In the genomic region with DNA sequence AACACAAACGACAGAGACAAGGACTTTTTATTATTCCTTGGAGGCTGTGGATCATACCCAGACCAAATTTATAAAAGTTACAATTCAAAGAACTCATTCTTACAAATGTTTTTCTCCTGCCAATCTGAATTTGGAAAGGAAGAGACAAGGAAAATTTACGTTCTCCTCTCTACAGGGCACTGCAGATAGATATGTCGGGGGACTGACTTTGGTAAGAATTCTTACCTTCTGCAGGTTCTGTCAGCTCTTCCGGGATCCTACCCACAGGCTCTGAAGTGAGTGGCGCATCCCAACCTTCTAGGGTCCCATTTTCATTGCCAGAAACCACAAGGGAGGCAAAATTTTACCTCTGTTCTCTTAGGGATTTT, we compare ENCODE assay signal across 9 cellular contexts. TPM values are rescaled to one million over a fixed set of nuclear protein-coding genes. Genes with fewer than 3 reads are reported as not detected.
DNase-seq lines count a peak whose midpoint lies in the region; ATAC-seq, FAIRE-seq and TF ChIP-seq lines count a peak whose summit lies in the region.
"Had no signal": no experiment of that assay in that cellular context is flagged by ENCODE, and none has a peak within 500 bp of the region (broad histone marks: within the 10 kb centered on the region; RNA-seq: fewer than 3 reads in every experiment).

No MANE protein-coding gene starts in this region.

- POLR2A ChIA-PET in CD8-positive, alpha-beta memory T cell (lab: Charles Lee) = interaction anchor here (0.6 to 2.0 kb wide), 9 partner anchors 39 to 326 kb away, joined by 3 to 22 read pairs (median 5); partner anchors contain the start of genes PEX12, SLFN11 and SLFN5

- peaks cover 1 to 32% (median 6%) of the 10 kb centered on the region in 3 donors for H3K36me3 Mint-ChIP-seq in CD8-positive, alpha-beta memory T cell
- H3K36me3 Mint-ChIP-seq in brain = no peaks in the 10 kb centered on the region

- H3K36me3 ChIP-seq in CD8-positive, alpha-beta memory T cell (ENCODE audit: insufficient read depth, low read length) = no peaks in the 10 kb centered on the region
- H3K36me3 ChIP-seq in KMS-11 (ENCODE audit: insufficient read depth) (no peaks in the 10 kb centered on the region), parathyroid adenoma (ENCODE audit: control insufficient read depth, insufficient read depth, low read length) (no peaks in the 10 kb centered on the region)

- no peak for DNase-seq in CD8-positive, alpha-beta memory T cell
- DNase-seq in GM03348 (ENCODE audit: low spot score) (no peak), frontal cortex (ENCODE audit: low spot score in 2 of 2) (no peak)

- 0 out of 2 replicates have a peak overlapping the region, but pooled peaks have one; percentile 30 for H2AFZ ChIP-seq in KMS-11 (ENCODE audit: low read depth)
- peak overlapping the region; percentile 50 for H2AFZ ChIP-seq in parathyroid adenoma

- ATAC-seq in HG03442 (IDR thresholded peaks at IDR 0.05; ENCODE audit: unreplicated experiment) = no peak
- no peak for ATAC-seq in HG03439 (IDR thresholded peaks at IDR 0.05; ENCODE audit: unreplicated experiment)

- H3K9me3 Mint-ChIP-seq in CD8-positive, alpha-beta memory T cell = no peaks in the 10 kb centered on the region
- H3K9me3 Mint-ChIP-seq in brain = no peaks in the 10 kb centered on the region

- no peaks in the 10 kb centered on the region for H3K27me3 ChIP-seq in CD8-positive, alpha-beta memory T cell (ENCODE audit: insufficient read depth, low read length, poor library complexity, severe bottlenecking)
- H3K27me3 ChIP-seq in KMS-11 (ENCODE audit: insufficient read depth, low read depth) (no peaks in the 10 kb centered on the region), parathyroid adenoma (ENCODE audit: control insufficient read depth, insufficient read depth, low read length) (no peaks in the 10 kb centered on the region)

- H3K79me2 ChIP-seq in KMS-11 (ENCODE audit: insufficient read depth, low read depth) (no peaks in the 10 kb centered on the region), parathyroid adenoma (no peaks in the 10 kb centered on the region)

- TF ChIP-seq CTCF in KMS-11 (conservative IDR thresholded peaks at IDR 0.05; ENCODE audit: low read depth, low read length) (no peak; the same call in none of the 2 replicates), brain (conservative IDR thresholded peaks at IDR 0.05) (peak; percentile 48), parathyroid adenoma (IDR thresholded peaks at IDR 0.05) (no peak)

- no peaks in the 10 kb centered on the region for H3K9me3 ChIP-seq in CD8-positive, alpha-beta memory T cell (ENCODE audit: low read length)
- H3K9me3 ChIP-seq in parathyroid adenoma (ENCODE audit: control insufficient read depth, low read length) = no peaks in the 10 kb centered on the region

- CTCF ChIA-PET in CD8-positive, alpha-beta memory T cell (lab: Charles Lee) = interaction anchor here (0.6 to 13.3 kb wide), 24 partner anchors 18 to 372 kb away, joined by 3 to 167 read pairs (median 6); partner anchors contain the start of genes AP2B1, PEX12, SLFN13 and SLFN5

- H3K27ac ChIP-seq in CD8-positive, alpha-beta memory T cell (ENCODE audit: low read depth, low read length) = peak overlapping the region; percentile 44
- H3K27ac ChIP-seq in KMS-11 (no peak overlapping the region), parathyroid adenoma (no peak overlapping the region)

- H3K27me3 Mint-ChIP-seq in CD8-positive, alpha-beta memory T cell = no peaks in the 10 kb centered on the region
- H3K27me3 Mint-ChIP-seq in brain = peaks cover 31% of the 10 kb centered on the region

- FAIRE-seq in frontal cortex (lab: Jason Lieb, UNC) = no peak

- no peak overlapping the region for H3K9ac ChIP-seq in KMS-11
- no peak overlapping the region for H3K9ac ChIP-seq in parathyroid adenoma

- no peak overlapping the region for H3K4me2 ChIP-seq in KMS-11
- H3K4me2 ChIP-seq in parathyroid adenoma (ENCODE audit: low read length) = no peak overlapping the region

- peaks cover 39% of the 10 kb centered on the region for H3K4me1 ChIP-seq in CD8-positive, alpha-beta memory T cell (ENCODE audit: insufficient read depth, low read length)
- peaks cover 30% of the 10 kb centered on the region for H3K4me1 ChIP-seq in KMS-11 (ENCODE audit: low read depth, poor library complexity, severe bottlenecking)
- H3K4me1 ChIP-seq in parathyroid adenoma = no peaks in the 10 kb centered on the region

- peaks cover 43 to 60% (median 53%) of the 10 kb centered on the region in 3 donors for H3K4me1 Mint-ChIP-seq in CD8-positive, alpha-beta memory T cell
- no peaks in the 10 kb centered on the region for H3K4me1 Mint-ChIP-seq in brain

- peak overlapping the region; percentile 85 to 95 (median 91) for H3K4me3 Mint-ChIP-seq in CD8-positive, alpha-beta memory T cell
- peak overlapping the region in 1 of 5 experiments; percentile 32 for H3K4me3 Mint-ChIP-seq in brain

- no peaks in the 10 kb centered on the region for H4K20me1 ChIP-seq in KMS-11 (ENCODE audit: insufficient read depth)

- H3K4me3 ChIP-seq in CD8-positive, alpha-beta memory T cell (ENCODE audit: low read length) = peak overlapping the region; percentile 71
- H3K4me3 ChIP-seq in KMS-11 (IDR thresholded peaks at IDR 0.05; ENCODE audit: insufficient read depth, low read depth, low read length) (no peak overlapping the region), parathyroid adenoma (ENCODE audit: low read depth, low read length) (no peak overlapping the region)

- peak overlapping the region; percentile 91 to 100 (median 97) for H3K27ac Mint-ChIP-seq in CD8-positive, alpha-beta memory T cell
- no peak overlapping the region for H3K27ac Mint-ChIP-seq in brain

RNA-seq across cellular contexts. Expression of gene SLFN12L, which starts 2.2 kb away (rescaled TPM):
- 10 to 100 TPM; 48.8 to 50.8 TPM for total RNA-seq in CD8-positive, alpha-beta memory T cell
- polyA plus RNA-seq in CD8-positive, alpha-beta memory T cell = 27.5 TPM
- polyA plus RNA-seq in brain (ENCODE audit: insufficient read depth, low read depth, low replicate concordance) = not detected
- total RNA-seq in frontal cortex = 0.41 TPM
- total RNA-seq: HT1080 had no signal

RNA-seq across cellular contexts. Expression of gene SLFN14, which starts 21.0 kb away (rescaled TPM):
- under 1 TPM; 0.15 to 0.16 TPM for total RNA-seq in CD8-positive, alpha-beta memory T cell
- 0.13 TPM for polyA plus RNA-seq in CD8-positive, alpha-beta memory T cell
- not detected for polyA plus RNA-seq in brain (ENCODE audit: insufficient read depth, low read depth, low replicate concordance)
- total RNA-seq in frontal cortex = 0.41 TPM
- total RNA-seq: HT1080 had no signal

RNA-seq across cellular contexts. Expression of gene PEX12, which starts 38.7 kb away (rescaled TPM):
- 1 to 10 TPM; 8.3 to 8.5 TPM for total RNA-seq in CD8-positive, alpha-beta memory T cell
- 2.0 TPM for polyA plus RNA-seq in CD8-positive, alpha-beta memory T cell
- 6.3 TPM for polyA plus RNA-seq in brain (ENCODE audit: insufficient read depth, low read depth, low replicate concordance)
- 6.1 TPM for total RNA-seq in frontal cortex

RNA-seq across cellular contexts. Expression of gene AP2B1, which starts 47.5 kb away (rescaled TPM):
- 100 to 1,000 TPM; 163 to 178 TPM for total RNA-seq in CD8-positive, alpha-beta memory T cell
- 67.9 TPM for polyA plus RNA-seq in CD8-positive, alpha-beta memory T cell
- polyA plus RNA-seq in brain (ENCODE audit: insufficient read depth, low read depth, low replicate concordance) = 261 TPM
- 126 TPM for total RNA-seq in frontal cortex

Comparison
In these comparisons a context has a peak if more than half of its experiments do, and no peak if none do; other contexts are left out.
1. H3K27ac Mint-ChIP-seq: peak in CD8-positive, alpha-beta memory T cell (8 of 8); none in brain (0 of 5).
2. CTCF ChIP-seq: peak in brain (2 of 2); none in KMS-11 (single experiment) and parathyroid adenoma (single experiment).
3. RNA of gene SLFN12L, which starts 2.2 kb away (total RNA-seq): 48.8 to 50.8 TPM in CD8-positive, alpha-beta memory T cell; 0.41 TPM in frontal cortex (single experiment); every median in the first group is over 10 times any median in the second.